ENCODE assay signal across 8 cellular contexts in genomic region chr15:76150508-76150907, GRCh38.
DNase-seq lines count a peak whose midpoint lies in the region; ATAC-seq and TF ChIP-seq lines count a peak whose summit lies in the region.

No MANE protein-coding gene starts in this region.

- H4K20me1 ChIP-seq in mammary epithelial cell (ENCODE audit: insufficient read depth, low read length) (no peaks in the 10 kb centered on the region), smooth muscle cell (ENCODE audit: low read depth) (no peaks in the 10 kb centered on the region)

- H3K79me2 ChIP-seq in mammary epithelial cell (ENCODE audit: insufficient read depth, low read length) (no peaks in the 10 kb centered on the region), smooth muscle cell (ENCODE audit: low read depth) (no peaks in the 10 kb centered on the region)

- H3K27ac ChIP-seq in HL-60 (replicated peaks) (peak overlapping the region; percentile 25; the same call in 1 of the 2 replicates), mammary epithelial cell (ENCODE audit: insufficient read depth, low read depth, low read length) (peak overlapping the region; percentile 36), smooth muscle cell (ENCODE audit: low read depth) (no peak overlapping the region)

- H3K36me3 ChIP-seq in mammary epithelial cell (ENCODE audit: insufficient read depth, low read length), result no peaks in the 10 kb centered on the region
- no peaks in the 10 kb centered on the region for H3K36me3 ChIP-seq in smooth muscle cell (ENCODE audit: low read depth)

- dilution Hi-C loops in mammary epithelial cell (cut with HindIII; ENCODE audit: low sequenced_read_pairs), result no loop called here

- H3K27me3 ChIP-seq in HL-60 (ENCODE audit: insufficient read depth, poor library complexity, severe bottlenecking) (no peaks in the 10 kb centered on the region), mammary epithelial cell (ENCODE audit: insufficient read depth, low read length) (no peaks in the 10 kb centered on the region), smooth muscle cell (ENCODE audit: low read depth) (no peaks in the 10 kb centered on the region)

- no peaks in the 10 kb centered on the region for H3K9me3 ChIP-seq in mammary epithelial cell (replicated peaks; ENCODE audit: insufficient read depth, low read length)
- no peaks in the 10 kb centered on the region for H3K9me3 ChIP-seq in smooth muscle cell (replicated peaks; ENCODE audit: low read depth)

- peak; percentile 17 for ATAC-seq in GM21381 (IDR thresholded peaks at IDR 0.05; ENCODE audit: unreplicated experiment)

- H2AFZ ChIP-seq in mammary epithelial cell (ENCODE audit: low read depth, low read length), result peak overlapping the region; percentile 94
- no peak overlapping the region for H2AFZ ChIP-seq in smooth muscle cell (ENCODE audit: low read depth)

- H3K4me2 ChIP-seq in mammary epithelial cell (ENCODE audit: insufficient read depth, low read depth, low read length) (peak overlapping the region; percentile 75), smooth muscle cell (peak overlapping the region; percentile 54)

- H3K9ac ChIP-seq in mammary epithelial cell (ENCODE audit: insufficient read depth, low read length), result no peak overlapping the region
- no peak overlapping the region for H3K9ac ChIP-seq in smooth muscle cell (ENCODE audit: low read depth)

- CTCF ChIA-PET in mammary epithelial cell (lab: Charles Lee; ENCODE audit: low non-redundant PET), result interaction anchor here (0.5 to 1.1 kb wide), 3 partner anchors 14 to 340 kb away, joined by 3 read pairs; no protein-coding TSS in a partner anchor

- 2% methylated on average over 7 of the region's 7 CpGs for WGBS in mammary epithelial cell (ENCODE audit: low coverage, missing lambda C conversion rate)
- 73% methylated on average over 7 of the region's 7 CpGs for WGBS in smooth muscle cell (ENCODE audit: low lambda C conversion rate)

- in situ Hi-C loops in mammary epithelial cell (cut with MboI; ENCODE audit: low sequenced_read_pairs in 2 of 2), result no loop called here

- H3K4me1 ChIP-seq in mammary epithelial cell (ENCODE audit: insufficient read depth, low read length) (peaks cover 18% of the 10 kb centered on the region), smooth muscle cell (ENCODE audit: low read depth) (peaks cover 3% of the 10 kb centered on the region)

- no peak overlapping the region; the same call in 1 of the 2 replicates for H3K4me3 ChIP-seq in HL-60 (replicated peaks; ENCODE audit: insufficient read depth, low read length)
- H3K4me3 ChIP-seq in mammary epithelial cell (replicated peaks in 1 of 3; ENCODE audit: insufficient read depth in 1 of 3, low read depth in 2 of 3, low read length in 3 of 3), result no peak overlapping the region
- H3K4me3 ChIP-seq in smooth muscle cell, result no peak overlapping the region

- intact Hi-C loops in mammary epithelial cell (cut with micrococcal nuclease), result loop anchor here (2.0 to 5.0 kb wide), 2 partner anchors 40 to 228 kb away; no protein-coding TSS in a partner anchor

- BruUV-seq in mammary epithelial cell (replicated peaks; lab: Mats Ljungman, UMichigan), result no TSS peak

- H3F3A ChIP-seq in smooth muscle cell (ENCODE audit: low read depth), result no peaks in the 10 kb centered on the region

- TF ChIP-seq CTCF in HL-60 (IDR thresholded peaks at IDR 0.05; ENCODE audit: insufficient read depth, low read length) (no peak), mammary epithelial cell (conservative IDR thresholded peaks at IDR 0.05 in 1 of 2, IDR thresholded peaks at IDR 0.05 in 1 of 2; ENCODE audit: extremely low read depth in 1 of 2, insufficient read depth in 1 of 2, low read depth in 1 of 2, low read length in 2 of 2) (no peak), smooth muscle cell (IDR thresholded peaks at IDR 0.05; ENCODE audit: borderline replicate concordance, insufficient read depth, poor library complexity, severe bottlenecking) (no peak)

- DNase-seq in HL-60 (ENCODE audit: low read depth in 1 of 2, low spot score in 1 of 2) (peak; percentile 67 to 82), mammary epithelial cell (no peak), smooth muscle cell (lab: John Stamatoyannopoulos, UW; ENCODE audit: unreplicated experiment) (no peak), HK-2 (ENCODE audit: unreplicated experiment) (no peak), islet precursor cell (no peak), D341Med (ENCODE audit: low spot score) (no peak), NK-92 (lab: John Stamatoyannopoulos, UW; ENCODE audit: unreplicated experiment) (no peak)

Comparison
In these comparisons a context has a peak if more than half of its experiments do, and no peak if none do; other contexts are left out.
1. DNase-seq: peak in HL-60 (2 of 2); none in mammary epithelial cell (single experiment), smooth muscle cell (single experiment), HK-2 (single experiment), islet precursor cell (single experiment), D341Med (single experiment) and NK-92 (single experiment).